ENCODE assay signal across 12 cellular contexts in the genomic region with DNA sequence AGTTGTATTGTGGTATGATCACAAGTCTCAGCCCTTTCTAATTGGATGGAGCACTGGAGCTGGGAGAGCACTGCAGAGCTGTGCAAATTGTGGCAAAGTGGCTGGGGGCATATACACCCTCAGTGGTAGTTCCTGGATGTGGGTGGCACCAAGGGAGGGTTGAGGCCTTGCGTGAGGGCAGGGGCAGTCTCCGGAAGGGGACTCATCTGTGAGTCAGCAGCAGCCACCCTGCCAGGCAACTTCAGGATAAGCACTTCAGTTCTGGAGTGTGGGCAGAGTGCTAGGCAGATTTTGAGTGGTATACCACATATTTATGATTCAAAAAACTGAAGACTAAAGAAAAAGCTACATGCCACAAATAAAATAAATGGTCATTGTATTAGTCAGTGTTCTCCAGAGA.
DNase-seq lines count a peak whose midpoint lies in the region; ATAC-seq and TF ChIP-seq lines count a peak whose summit lies in the region.
"Had no signal": no experiment of that assay in that cellular context is flagged by ENCODE, and none has a peak within 500 bp of the region (broad histone marks: within the 10 kb centered on the region; RNA-seq: fewer than 3 reads in every experiment).

No MANE protein-coding gene starts in this region.

- no peaks in the 10 kb centered on the region for H3K9me3 ChIP-seq in lower lobe of right lung
- H3K9me3 ChIP-seq in vagina, result no peaks in the 10 kb centered on the region
- H3K9me3 ChIP-seq: Peyer's patch had no signal

- no peak overlapping the region for H3K27ac Mint-ChIP-seq in activated T-cell treated with anti-CD3 and anti-CD28 coated beads, Interleukin-2, amount 50 U/mL, for 72 hours
- no peak overlapping the region for H3K27ac Mint-ChIP-seq in endothelial cell (ENCODE audit: unreplicated experiment)
- H3K27ac Mint-ChIP-seq: naive thymus-derived CD4-positive, alpha-beta T cell had no signal

- H3K36me3 Mint-ChIP-seq in activated T-cell treated with anti-CD3 and anti-CD28 coated beads, Interleukin-2, amount 50 U/mL, for 72 hours (ENCODE audit: insufficient read depth in 2 of 2), result no peaks in the 10 kb centered on the region
- no peaks in the 10 kb centered on the region for H3K36me3 Mint-ChIP-seq in endothelial cell (ENCODE audit: low read depth, unreplicated experiment)
- H3K36me3 Mint-ChIP-seq: naive thymus-derived CD4-positive, alpha-beta T cell had no signal

- no peaks in the 10 kb centered on the region for H3K27me3 Mint-ChIP-seq in activated T-cell treated with anti-CD3 and anti-CD28 coated beads, Interleukin-2, amount 50 U/mL, for 72 hours (ENCODE audit: low read depth)
- H3K27me3 Mint-ChIP-seq in endothelial cell (ENCODE audit: unreplicated experiment), result no peaks in the 10 kb centered on the region
- H3K27me3 Mint-ChIP-seq: naive thymus-derived CD4-positive, alpha-beta T cell had no signal

- H3K27me3 ChIP-seq in lower lobe of right lung (ENCODE audit: low read depth) (no peaks in the 10 kb centered on the region), vagina (no peaks in the 10 kb centered on the region)
- H3K27me3 ChIP-seq: Peyer's patch had no signal

- TF ChIP-seq CTCF in lower lobe of right lung (IDR thresholded peaks at IDR 0.05), result no peak
- TF ChIP-seq CTCF in vagina (IDR thresholded peaks at IDR 0.05), result no peak
- TF ChIP-seq CTCF in endothelial cell (IDR thresholded peaks at IDR 0.05; ENCODE audit: unreplicated experiment), result no peak

- H3K36me3 ChIP-seq in lower lobe of right lung (no peaks in the 10 kb centered on the region), vagina (no peaks in the 10 kb centered on the region)
- H3K36me3 ChIP-seq: Peyer's patch had no signal

- TF ChIP-seq POLR2A in vagina (IDR thresholded peaks at IDR 0.05), result no peak

- intact Hi-C loops in lower lobe of right lung (cut with DNase I) (no loop called here), vagina (cut with DNase I) (no loop called here)

- no peaks in the 10 kb centered on the region for H3K4me1 Mint-ChIP-seq in activated T-cell treated with anti-CD3 and anti-CD28 coated beads, Interleukin-2, amount 50 U/mL, for 72 hours (ENCODE audit: low read depth)
- no peaks in the 10 kb centered on the region for H3K4me1 Mint-ChIP-seq in endothelial cell (ENCODE audit: unreplicated experiment)
- H3K4me1 Mint-ChIP-seq: naive thymus-derived CD4-positive, alpha-beta T cell had no signal

- H3K4me3 ChIP-seq in lower lobe of right lung, result no peak overlapping the region
- no peak overlapping the region for H3K4me3 ChIP-seq in vagina
- H3K4me3 ChIP-seq: Peyer's patch had no signal

- H3K4me3 Mint-ChIP-seq in activated T-cell treated with anti-CD3 and anti-CD28 coated beads, Interleukin-2, amount 50 U/mL, for 72 hours, result no peak overlapping the region
- no peak overlapping the region for H3K4me3 Mint-ChIP-seq in endothelial cell (ENCODE audit: unreplicated experiment)
- H3K4me3 Mint-ChIP-seq: naive thymus-derived CD4-positive, alpha-beta T cell had no signal

- H3K27ac ChIP-seq in lower lobe of right lung (no peak overlapping the region), vagina (no peak overlapping the region)
- H3K27ac ChIP-seq: Peyer's patch had no signal

- peaks cover 0 to 2% of the 10 kb centered on the region in 2 donors for H3K9me3 Mint-ChIP-seq in activated T-cell treated with anti-CD3 and anti-CD28 coated beads, Interleukin-2, amount 50 U/mL, for 72 hours
- H3K9me3 Mint-ChIP-seq in endothelial cell (ENCODE audit: unreplicated experiment), result no peaks in the 10 kb centered on the region

- no peaks in the 10 kb centered on the region for H3K4me1 ChIP-seq in lower lobe of right lung
- H3K4me1 ChIP-seq in vagina, result no peaks in the 10 kb centered on the region
- H3K4me1 ChIP-seq: Peyer's patch had no signal

- DNase-seq in EH (ENCODE audit: low read depth) (peak; percentile 1), HS-27A (ENCODE audit: low read depth) (peak; percentile 49), lower lobe of right lung (peak; percentile 63), vagina (ENCODE audit: extremely low spot score in 2 of 2) (no peak), endothelial cell (ENCODE audit: low spot score) (no peak), cortex of kidney (lab: John Stamatoyannopoulos, UW) (no peak)
- DNase-seq in activated T-cell treated with anti-CD3 and anti-CD28 coated beads, Interleukin-2, amount 50 U/mL, for 72 hours, result peak; percentile 7 to 24
- DNase-seq: DMS153; naive thymus-derived CD4-positive, alpha-beta T cell; NCI-H2081 treated with DMSO at 0.1 percent for 48 hours; Peyer's patch had no signal

- ATAC-seq in activated T-cell treated with anti-CD3 and anti-CD28 coated beads, Interleukin-2, amount 50 U/mL, for 72 hours (replicated peaks in 1 of 2), result peak; percentile 51 to 93
- ATAC-seq in lower lobe of right lung (peak; percentile 83 to 97), HG03432 (IDR thresholded peaks at IDR 0.05; ENCODE audit: unreplicated experiment) (no peak)
- ATAC-seq: naive thymus-derived CD4-positive, alpha-beta T cell had no signal

Comparison
In these comparisons a context has a peak if more than half of its experiments do, and no peak if none do; other contexts are left out.
1. DNase-seq: peak in EH (single experiment), HS-27A (single experiment), activated T-cell treated with anti-CD3 and anti-CD28 coated beads, Interleukin-2, amount 50 U/mL, for 72 hours (2 of 2) and lower lobe of right lung (single experiment); none in vagina (0 of 2), endothelial cell (single experiment) and cortex of kidney (single experiment).